In genomic region chr7:113087278-113087998, GRCh38 we compare ENCODE assay signal across 1 cellular context.
TF ChIP-seq lines count a peak whose summit lies in the region.

No MANE protein-coding gene starts in this region.

TF ChIP-seq in HepG2, 621 proteins besides CTCF, POLR2A, EP300 and RAD21 (continued from another document):
- TF ChIP-seq, protein P1, sequence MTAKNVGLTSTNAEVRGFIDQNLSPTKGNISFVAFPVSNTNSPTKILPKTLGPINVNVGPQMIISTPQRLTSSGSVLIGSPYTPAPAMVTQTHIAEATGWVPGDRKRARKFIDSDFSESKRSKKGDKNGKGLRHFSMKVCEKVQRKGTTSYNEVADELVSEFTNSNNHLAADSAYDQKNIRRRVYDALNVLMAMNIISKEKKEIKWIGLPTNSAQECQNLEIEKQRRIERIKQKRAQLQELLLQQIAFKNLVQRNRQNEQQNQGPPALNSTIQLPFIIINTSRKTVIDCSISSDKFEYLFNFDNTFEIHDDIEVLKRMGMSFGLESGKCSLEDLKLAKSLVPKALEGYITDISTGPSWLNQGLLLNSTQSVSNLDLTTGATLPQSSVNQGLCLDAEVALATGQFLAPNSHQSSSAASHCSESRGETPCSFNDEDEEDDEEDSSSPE (CRISPR knock-in tag; IDR thresholded peaks at IDR 0.05) = no peak
- TF ChIP-seq PRDM15 (CRISPR knock-in tag; IDR thresholded peaks at IDR 0.05) (no peak), ZNF646 (CRISPR knock-in tag; IDR thresholded peaks at IDR 0.05) (no peak), HNRNPLL (IDR thresholded peaks at IDR 0.05; ENCODE audit: low read depth, low read length, poor library complexity, severe bottlenecking) (no peak), HOXD1 (CRISPR knock-in tag; IDR thresholded peaks at IDR 0.05) (no peak), ZBTB37 (CRISPR knock-in tag; IDR thresholded peaks at IDR 0.05) (no peak), KLF12 (CRISPR knock-in tag; IDR thresholded peaks at IDR 0.05; ENCODE audit: borderline replicate concordance) (no peak)
